Comparison of ENCODE assay signal across 11 cellular contexts in genomic region chr9:33750839-33751339, GRCh38. TPM values are rescaled to one million over a fixed set of nuclear protein-coding genes. Genes with fewer than 3 reads are reported as not detected.
A peak's percentile ranks its signal among the peaks of the same experiment; 100 is the strongest.
DNase-seq lines count a peak whose midpoint lies in the region; ATAC-seq and TF ChIP-seq lines count a peak whose summit lies in the region.
"Had no signal": no experiment of that assay in that cellular context is flagged by ENCODE, and none has a peak within 500 bp of the region (broad histone marks: within the 10 kb centered on the region; RNA-seq: fewer than 3 reads in every experiment).

No MANE protein-coding gene starts in this region.

- H3K9me3 Mint-ChIP-seq in T-helper 2 cell treated with Interferon-gamma antibody and Interleukin-4, amounts not matched to agents 5 μg/mL and 100 μg/mL, for 36 hours, result no peaks in the 10 kb centered on the region

- no peak for DNase-seq in T-helper 2 cell treated with Interferon-gamma antibody and Interleukin-4, amounts not matched to agents 5 μg/mL and 100 μg/mL, for 36 hours (ENCODE audit: low spot score)
- no peak for DNase-seq in T-helper 2 cell
- peak; percentile 48 for DNase-seq in adipocyte (ENCODE audit: low read depth)
- DNase-seq in foreskin keratinocyte, result no peak
- DNase-seq in GM13977 (ENCODE audit: low spot score), result no peak
- DNase-seq: gastrocnemius medialis, Kasumi-1 had no signal

- H3K27ac ChIP-seq in foreskin keratinocyte, result no peak overlapping the region
- H3K27ac ChIP-seq in skin epidermis, result peak overlapping the region in 11 of 21 experiments; percentile 1 to 71 (median 47)
- H3K27ac ChIP-seq: gastrocnemius medialis, parathyroid adenoma had no signal

- H3K4me3 Mint-ChIP-seq in T-helper 2 cell treated with Interferon-gamma antibody and Interleukin-4, amounts not matched to agents 5 μg/mL and 100 μg/mL, for 36 hours, result peak overlapping the region; percentile 14

- H3K4me1 Mint-ChIP-seq in T-helper 2 cell treated with Interferon-gamma antibody and Interleukin-4, amounts not matched to agents 5 μg/mL and 100 μg/mL, for 36 hours (ENCODE audit: low read depth), result peaks cover 41% of the 10 kb centered on the region

- in situ Hi-C loops in GM13977 (cut with MboI; ENCODE audit: low pct_unique_long_range_greater_than_20kb, low sequenced_read_pairs, unreplicated experiment), result no loop called here

- ATAC-seq in foreskin keratinocyte, result peak; percentile 25
- ATAC-seq in HG03520 (IDR thresholded peaks at IDR 0.05; ENCODE audit: unreplicated experiment), result no peak
- no peak for ATAC-seq in GM18520 (IDR thresholded peaks at IDR 0.05; ENCODE audit: unreplicated experiment)
- ATAC-seq: gastrocnemius medialis had no signal

- peaks cover 78% of the 10 kb centered on the region for H3K27me3 Mint-ChIP-seq in T-helper 2 cell treated with Interferon-gamma antibody and Interleukin-4, amounts not matched to agents 5 μg/mL and 100 μg/mL, for 36 hours (ENCODE audit: low read depth)

- H3K36me3 ChIP-seq in adipocyte (ENCODE audit: control insufficient read depth, insufficient read depth, low read length, severe bottlenecking), result no peaks in the 10 kb centered on the region
- H3K36me3 ChIP-seq: gastrocnemius medialis had no signal

- H3K4me3 ChIP-seq in adipocyte (ENCODE audit: low read length), result peak overlapping the region; percentile 73
- H3K4me3 ChIP-seq in skin epidermis, result peak overlapping the region; percentile 6 to 36 (median 27)

- no peaks in the 10 kb centered on the region for H3K36me3 Mint-ChIP-seq in T-helper 2 cell treated with Interferon-gamma antibody and Interleukin-4, amounts not matched to agents 5 μg/mL and 100 μg/mL, for 36 hours (ENCODE audit: low read depth)

- no peak overlapping the region for H3K9ac ChIP-seq in adipocyte (ENCODE audit: low read length)
- H3K9ac ChIP-seq: parathyroid adenoma had no signal

- H3K27ac Mint-ChIP-seq in T-helper 2 cell treated with Interferon-gamma antibody and Interleukin-4, amounts not matched to agents 5 μg/mL and 100 μg/mL, for 36 hours, result no peak overlapping the region

- H3K4me1 ChIP-seq in adipocyte (ENCODE audit: control insufficient read depth, insufficient read depth, low read length) (peaks cover 3% of the 10 kb centered on the region), foreskin keratinocyte (peaks cover 24% of the 10 kb centered on the region)
- H3K4me1 ChIP-seq: parathyroid adenoma had no signal

- no peak for TF ChIP-seq CTCF in foreskin keratinocyte (conservative IDR thresholded peaks at IDR 0.05)
- no peak for TF ChIP-seq CTCF in GM13977 (IDR thresholded peaks at IDR 0.05; ENCODE audit: extremely low read depth, insufficient read depth, missing control alignments)

- H3K27me3 ChIP-seq in adipocyte (replicated peaks; ENCODE audit: control insufficient read depth, insufficient read depth, low read length), result peaks cover 15% of the 10 kb centered on the region
- H3K27me3 ChIP-seq in foreskin keratinocyte, result no peaks in the 10 kb centered on the region

- no peaks in the 10 kb centered on the region for H3K9me3 ChIP-seq in adipocyte (ENCODE audit: control insufficient read depth, low read length)
- H3K9me3 ChIP-seq: gastrocnemius medialis had no signal

RNA-seq across cellular contexts. Expression of gene PRSS3, which starts 44.5 kb away (rescaled TPM):
- 89.9 and 199 TPM in 2 replicates for total RNA-seq in foreskin keratinocyte
- polyA plus RNA-seq in foreskin keratinocyte, result 127 and 247 TPM in 2 replicates
